In genomic region chr16:20409398-20410152, GRCh38 we compare ENCODE assay signal across 1 cellular context.
TF ChIP-seq lines count a peak whose summit lies in the region.

TSS of gene ACSM5 (plus strand) at chr16:20409534. CDS start at chr16:20411485, 1,951 bp downstream.

TF ChIP-seq in H1, 55 proteins besides CTCF, POLR2A, EP300 and RAD21 (continued from another document):
- TF ChIP-seq, protein P1, sequence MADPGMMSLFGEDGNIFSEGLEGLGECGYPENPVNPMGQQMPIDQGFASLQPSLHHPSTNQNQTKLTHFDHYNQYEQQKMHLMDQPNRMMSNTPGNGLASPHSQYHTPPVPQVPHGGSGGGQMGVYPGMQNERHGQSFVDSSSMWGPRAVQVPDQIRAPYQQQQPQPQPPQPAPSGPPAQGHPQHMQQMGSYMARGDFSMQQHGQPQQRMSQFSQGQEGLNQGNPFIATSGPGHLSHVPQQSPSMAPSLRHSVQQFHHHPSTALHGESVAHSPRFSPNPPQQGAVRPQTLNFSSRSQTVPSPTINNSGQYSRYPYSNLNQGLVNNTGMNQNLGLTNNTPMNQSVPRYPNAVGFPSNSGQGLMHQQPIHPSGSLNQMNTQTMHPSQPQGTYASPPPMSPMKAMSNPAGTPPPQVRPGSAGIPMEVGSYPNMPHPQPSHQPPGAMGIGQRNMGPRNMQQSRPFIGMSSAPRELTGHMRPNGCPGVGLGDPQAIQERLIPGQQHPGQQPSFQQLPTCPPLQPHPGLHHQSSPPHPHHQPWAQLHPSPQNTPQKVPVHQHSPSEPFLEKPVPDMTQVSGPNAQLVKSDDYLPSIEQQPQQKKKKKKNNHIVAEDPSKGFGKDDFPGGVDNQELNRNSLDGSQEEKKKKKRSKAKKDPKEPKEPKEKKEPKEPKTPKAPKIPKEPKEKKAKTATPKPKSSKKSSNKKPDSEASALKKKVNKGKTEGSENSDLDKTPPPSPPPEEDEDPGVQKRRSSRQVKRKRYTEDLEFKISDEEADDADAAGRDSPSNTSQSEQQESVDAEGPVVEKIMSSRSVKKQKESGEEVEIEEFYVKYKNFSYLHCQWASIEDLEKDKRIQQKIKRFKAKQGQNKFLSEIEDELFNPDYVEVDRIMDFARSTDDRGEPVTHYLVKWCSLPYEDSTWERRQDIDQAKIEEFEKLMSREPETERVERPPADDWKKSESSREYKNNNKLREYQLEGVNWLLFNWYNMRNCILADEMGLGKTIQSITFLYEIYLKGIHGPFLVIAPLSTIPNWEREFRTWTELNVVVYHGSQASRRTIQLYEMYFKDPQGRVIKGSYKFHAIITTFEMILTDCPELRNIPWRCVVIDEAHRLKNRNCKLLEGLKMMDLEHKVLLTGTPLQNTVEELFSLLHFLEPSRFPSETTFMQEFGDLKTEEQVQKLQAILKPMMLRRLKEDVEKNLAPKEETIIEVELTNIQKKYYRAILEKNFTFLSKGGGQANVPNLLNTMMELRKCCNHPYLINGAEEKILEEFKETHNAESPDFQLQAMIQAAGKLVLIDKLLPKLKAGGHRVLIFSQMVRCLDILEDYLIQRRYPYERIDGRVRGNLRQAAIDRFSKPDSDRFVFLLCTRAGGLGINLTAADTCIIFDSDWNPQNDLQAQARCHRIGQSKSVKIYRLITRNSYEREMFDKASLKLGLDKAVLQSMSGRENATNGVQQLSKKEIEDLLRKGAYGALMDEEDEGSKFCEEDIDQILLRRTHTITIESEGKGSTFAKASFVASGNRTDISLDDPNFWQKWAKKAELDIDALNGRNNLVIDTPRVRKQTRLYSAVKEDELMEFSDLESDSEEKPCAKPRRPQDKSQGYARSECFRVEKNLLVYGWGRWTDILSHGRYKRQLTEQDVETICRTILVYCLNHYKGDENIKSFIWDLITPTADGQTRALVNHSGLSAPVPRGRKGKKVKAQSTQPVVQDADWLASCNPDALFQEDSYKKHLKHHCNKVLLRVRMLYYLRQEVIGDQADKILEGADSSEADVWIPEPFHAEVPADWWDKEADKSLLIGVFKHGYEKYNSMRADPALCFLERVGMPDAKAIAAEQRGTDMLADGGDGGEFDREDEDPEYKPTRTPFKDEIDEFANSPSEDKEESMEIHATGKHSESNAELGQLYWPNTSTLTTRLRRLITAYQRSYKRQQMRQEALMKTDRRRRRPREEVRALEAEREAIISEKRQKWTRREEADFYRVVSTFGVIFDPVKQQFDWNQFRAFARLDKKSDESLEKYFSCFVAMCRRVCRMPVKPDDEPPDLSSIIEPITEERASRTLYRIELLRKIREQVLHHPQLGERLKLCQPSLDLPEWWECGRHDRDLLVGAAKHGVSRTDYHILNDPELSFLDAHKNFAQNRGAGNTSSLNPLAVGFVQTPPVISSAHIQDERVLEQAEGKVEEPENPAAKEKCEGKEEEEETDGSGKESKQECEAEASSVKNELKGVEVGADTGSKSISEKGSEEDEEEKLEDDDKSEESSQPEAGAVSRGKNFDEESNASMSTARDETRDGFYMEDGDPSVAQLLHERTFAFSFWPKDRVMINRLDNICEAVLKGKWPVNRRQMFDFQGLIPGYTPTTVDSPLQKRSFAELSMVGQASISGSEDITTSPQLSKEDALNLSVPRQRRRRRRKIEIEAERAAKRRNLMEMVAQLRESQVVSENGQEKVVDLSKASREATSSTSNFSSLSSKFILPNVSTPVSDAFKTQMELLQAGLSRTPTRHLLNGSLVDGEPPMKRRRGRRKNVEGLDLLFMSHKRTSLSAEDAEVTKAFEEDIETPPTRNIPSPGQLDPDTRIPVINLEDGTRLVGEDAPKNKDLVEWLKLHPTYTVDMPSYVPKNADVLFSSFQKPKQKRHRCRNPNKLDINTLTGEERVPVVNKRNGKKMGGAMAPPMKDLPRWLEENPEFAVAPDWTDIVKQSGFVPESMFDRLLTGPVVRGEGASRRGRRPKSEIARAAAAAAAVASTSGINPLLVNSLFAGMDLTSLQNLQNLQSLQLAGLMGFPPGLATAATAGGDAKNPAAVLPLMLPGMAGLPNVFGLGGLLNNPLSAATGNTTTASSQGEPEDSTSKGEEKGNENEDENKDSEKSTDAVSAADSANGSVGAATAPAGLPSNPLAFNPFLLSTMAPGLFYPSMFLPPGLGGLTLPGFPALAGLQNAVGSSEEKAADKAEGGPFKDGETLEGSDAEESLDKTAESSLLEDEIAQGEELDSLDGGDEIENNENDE (IDR thresholded peaks at IDR 0.05; ENCODE audit: insufficient replicate concordance, low read length): no peak
- no peak for TF ChIP-seq FOSL1 (IDR thresholded peaks at IDR 0.05; ENCODE audit: insufficient read depth, low read depth, low read length)
- no peak for TF ChIP-seq TAF7 (optimal IDR thresholded peaks at IDR 0.05; ENCODE audit: borderline replicate concordance, low read depth, low read length)
